ENCODE assay signal across 8 cellular contexts in genomic region chr2:15560988-15561573, GRCh38. TPM values are rescaled to one million over a fixed set of nuclear protein-coding genes. Genes with fewer than 3 reads are reported as not detected.
DNase-seq lines count a peak whose midpoint lies in the region; ATAC-seq, FAIRE-seq and TF ChIP-seq lines count a peak whose summit lies in the region.

Gene NBAS (minus strand): TSS chr2:15561334. CDS start chr2:15561304, 30 bp downstream.

- H3K27me3 ChIP-seq in ACC112 (ENCODE audit: insufficient read depth, low read length) (no peaks in the 10 kb centered on the region), mammary epithelial cell (ENCODE audit: insufficient read depth, low read length) (no peaks in the 10 kb centered on the region), small intestine (ENCODE audit: control insufficient read depth in 2 of 2, insufficient read depth in 2 of 2, low read length in 2 of 2) (no peaks in the 10 kb centered on the region)

- ATAC-seq in GM18867 (IDR thresholded peaks at IDR 0.05; ENCODE audit: unreplicated experiment) (peak; percentile 90), HG03103 (IDR thresholded peaks at IDR 0.05; ENCODE audit: low read depth, unreplicated experiment) (peak; percentile 88)

- in situ Hi-C loops in mammary epithelial cell (cut with MboI; ENCODE audit: low sequenced_read_pairs in 2 of 2) = no loop called here

- H3K9me3 ChIP-seq in mammary epithelial cell (replicated peaks; ENCODE audit: insufficient read depth, low read length) = no peaks in the 10 kb centered on the region
- H3K9me3 ChIP-seq in small intestine (ENCODE audit: control insufficient read depth, low read depth) = no peaks in the 10 kb centered on the region

- peak within 1 kb of the TSS; percentile 69 for H3K27ac ChIP-seq in ACC112 (ENCODE audit: low read depth, low read length)
- peak within 1 kb of the TSS; percentile 69 for H3K27ac ChIP-seq in mammary epithelial cell (ENCODE audit: insufficient read depth, low read depth, low read length)
- H3K27ac ChIP-seq in small intestine (ENCODE audit: low read depth in 1 of 2, low read length in 1 of 2) = peak within 1 kb of the TSS; percentile 62 to 75

- H3K36me3 ChIP-seq in ACC112 (ENCODE audit: insufficient read depth, low read length) (no peaks in the 10 kb centered on the region), mammary epithelial cell (ENCODE audit: insufficient read depth, low read length) (no peaks in the 10 kb centered on the region), small intestine (ENCODE audit: control insufficient read depth in 2 of 2, insufficient read depth in 2 of 2, low read length in 2 of 2) (no peaks in the 10 kb centered on the region)

- peak within 1 kb of the TSS; percentile 86 for H3K4me2 ChIP-seq in mammary epithelial cell (ENCODE audit: insufficient read depth, low read depth, low read length)

- no peak for TF ChIP-seq CTCF in WI38 (IDR thresholded peaks at IDR 0.05; ENCODE audit: low read depth, low read length)
- TF ChIP-seq CTCF in mammary epithelial cell (conservative IDR thresholded peaks at IDR 0.05 in 1 of 2, IDR thresholded peaks at IDR 0.05 in 1 of 2; ENCODE audit: extremely low read depth in 1 of 2, insufficient read depth in 1 of 2, low read depth in 1 of 2, low read length in 2 of 2) = no peak

- intact Hi-C loops in mammary epithelial cell (cut with micrococcal nuclease) = loop anchor here (2.0 kb wide), 1 partner anchor 30 kb away; the partner anchor contains the start of gene DDX1

- CTCF ChIA-PET in mammary epithelial cell (lab: Charles Lee; ENCODE audit: low non-redundant PET) = no interaction called here

- H3K4me1 ChIP-seq in ACC112 (ENCODE audit: control insufficient read depth, insufficient read depth, low read length, unreplicated experiment) (peaks cover 17% of the 10 kb centered on the region), mammary epithelial cell (ENCODE audit: insufficient read depth, low read length) (peaks cover 29% of the 10 kb centered on the region), small intestine (ENCODE audit: control insufficient read depth in 2 of 2, insufficient read depth in 1 of 2, low read depth in 1 of 2, low read length in 1 of 2) (peaks cover 4 to 15% of the 10 kb centered on the region in 2 donors)

- H2AFZ ChIP-seq in ACC112 (ENCODE audit: low read length, unreplicated experiment) (peak within 1 kb of the TSS; percentile 100), mammary epithelial cell (ENCODE audit: low read depth, low read length) (peak within 1 kb of the TSS; percentile 95)

- H4K20me1 ChIP-seq in mammary epithelial cell (ENCODE audit: insufficient read depth, low read length) = no peaks in the 10 kb centered on the region

- BruUV-seq in mammary epithelial cell (replicated peaks; lab: Mats Ljungman, UMichigan) = no TSS peak

- no peak for FAIRE-seq in small intestine (lab: Jason Lieb, UNC)

- H3K4me3 ChIP-seq in ACC112 (ENCODE audit: low read depth, low read length) (peak within 1 kb of the TSS; percentile 99), WI38 (ENCODE audit: low read depth, low read length) (peak within 1 kb of the TSS; percentile 79), mammary epithelial cell (replicated peaks in 1 of 3; ENCODE audit: insufficient read depth in 1 of 3, low read depth in 2 of 3, low read length in 3 of 3) (peak within 1 kb of the TSS; percentile 85 to 92 (median 89)), small intestine (ENCODE audit: low read depth in 1 of 2, low read length in 2 of 2) (peak within 1 kb of the TSS; percentile 84 to 94)

- peak within 1 kb of the TSS; percentile 89 for H3K9ac ChIP-seq in mammary epithelial cell (ENCODE audit: insufficient read depth, low read length)

- WGBS in mammary epithelial cell (ENCODE audit: low coverage, missing lambda C conversion rate) = 2% methylated on average over 29 of the region's 30 CpGs
- 0 to 1% (median 0%) methylated on average over 30 of the region's 30 CpGs for WGBS in small intestine, 3 donors

- dilution Hi-C loops in mammary epithelial cell (cut with HindIII; ENCODE audit: low sequenced_read_pairs) = no loop called here

- DNase-seq in NCI-H2196 treated with DMSO at 0.1 percent for 48 hours (lab: John Stamatoyannopoulos, UW; ENCODE audit: unreplicated experiment) (peak; percentile 46), mammary epithelial cell (peak; percentile 81), iPS-NIHi11 (ENCODE audit: low spot score) (peak; percentile 87), small intestine (peak; percentile 91)

- H3K79me2 ChIP-seq in ACC112 (ENCODE audit: control insufficient read depth, insufficient read depth, low read length, unreplicated experiment) (peaks cover 36% of the 10 kb centered on the region), mammary epithelial cell (ENCODE audit: insufficient read depth, low read length) (peaks cover 37% of the 10 kb centered on the region)

RNA-seq across cellular contexts. Expression of gene NBAS, which starts in this region (rescaled TPM):
- 10 to 100 TPM; 38.8 to 58.5 TPM for total RNA-seq in mammary epithelial cell
- 18.7 TPM for polyA plus RNA-seq in mammary epithelial cell
- 68.7 TPM for polyA minus RNA-seq in mammary epithelial cell
- 10 to 100 TPM; 26.0 to 36.9 (median 30.3) TPM for polyA plus RNA-seq in small intestine

Comparison
In these comparisons a context has a peak if more than half of its experiments do, and no peak if none do; other contexts are left out.
1. Peak in every context shown above with its lines: DNase-seq, ATAC-seq, H3K4me3 ChIP-seq and H3K27ac ChIP-seq.